In the genomic region with DNA sequence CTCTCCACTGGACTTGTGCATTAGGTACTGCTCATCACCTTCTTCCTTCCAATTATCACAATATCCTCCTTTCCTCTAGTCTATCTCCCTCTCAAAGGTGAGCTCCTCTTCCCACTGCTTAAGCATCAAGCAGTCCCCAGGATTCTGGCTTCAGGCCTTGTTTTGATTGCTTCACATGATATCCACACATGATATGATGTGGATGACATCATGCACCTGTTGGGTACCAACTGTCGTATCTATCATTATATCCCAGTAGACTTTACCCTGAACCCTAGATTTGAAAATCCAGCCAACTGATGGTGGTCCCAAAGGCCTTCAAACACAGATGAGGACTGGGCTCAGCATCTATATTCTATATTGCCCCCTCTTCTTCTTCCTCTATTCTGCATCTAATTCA, we compare ENCODE assay signal across 8 cellular contexts.
"Had no signal": no experiment of that assay in that cellular context is flagged by ENCODE, and none has a peak within 500 bp of the region (broad histone marks: within the 10 kb centered on the region; RNA-seq: fewer than 3 reads in every experiment).

No MANE protein-coding gene starts in this region.

- ATAC-seq: K562 had no signal

- H3K4me1 Mint-ChIP-seq: IgD-negative memory B cell had no signal

- H3K9ac ChIP-seq: KMS-11 had no signal

- H3K4me3 ChIP-seq: K562 had no signal

- H3K27me3 Mint-ChIP-seq: IgD-negative memory B cell had no signal

- DNase-seq: IMR-90, KBM-7, KG1 had no signal

- H3K9me3 Mint-ChIP-seq: IgD-negative memory B cell had no signal

- H3K27ac Mint-ChIP-seq: IgD-negative memory B cell had no signal

- H3K36me3 Mint-ChIP-seq: IgD-negative memory B cell had no signal

- H3K4me2 ChIP-seq: KMS-11 had no signal

- H3K4me3 Mint-ChIP-seq: IgD-negative memory B cell had no signal

- H3K27ac ChIP-seq: HL-60, KMS-11 had no signal

- FAIRE-seq: HTR-8/SVneo, K562 had no signal
